20 cellular contexts compared by ENCODE assay signal in the genomic region with DNA sequence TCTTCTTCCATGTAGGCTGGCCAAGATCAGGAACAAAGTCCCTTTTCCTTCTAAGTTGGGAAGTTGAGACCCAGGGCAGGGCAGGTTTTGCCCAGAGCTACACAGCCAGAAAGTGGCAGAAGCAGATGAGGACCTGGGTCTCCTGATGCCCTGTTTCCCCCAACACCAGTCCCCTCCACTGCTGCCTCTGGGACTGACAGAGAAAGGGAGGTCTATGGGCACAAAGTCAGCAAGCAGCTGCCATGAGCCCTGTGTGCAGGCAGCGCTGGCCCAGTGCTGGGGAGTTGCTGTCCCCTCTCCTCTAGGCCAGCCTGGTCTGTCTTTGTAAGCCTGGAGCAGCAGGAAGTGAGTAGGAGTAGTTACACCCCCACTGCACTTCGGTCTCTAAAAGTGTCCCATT. TPM values are rescaled to one million over a fixed set of nuclear protein-coding genes. Genes with fewer than 3 reads are reported as not detected.
"Had no signal": no experiment of that assay in that cellular context is flagged by ENCODE, and none has a peak within 500 bp of the region (broad histone marks: within the 10 kb centered on the region; RNA-seq: fewer than 3 reads in every experiment).

No MANE protein-coding gene starts in this region.

- H3K27ac Mint-ChIP-seq: dendritic cell treated with granulocyte-macrophage colony-stimulating factor and Interleukin-4, amounts not matched to agents 40 ng/mL and 50 ng/mL, for 4 days; nephron; stimulated activated effector memory CD8-positive, alpha-beta T cell treated with anti-CD3 and anti-CD28 coated beads, Interleukin-12 subunit alpha, Interleukin-12 subunit beta, amount 100 ng/mL, for 72 hours had no signal

- H3K36me3 ChIP-seq: neutrophil, transverse colon had no signal

- H3K27ac ChIP-seq: foreskin keratinocyte, hepatocyte, neutrophil, transverse colon had no signal

- H3K4me3 Mint-ChIP-seq: dendritic cell treated with granulocyte-macrophage colony-stimulating factor and Interleukin-4, amounts not matched to agents 40 ng/mL and 50 ng/mL, for 4 days; naive B cell; nephron; stimulated activated effector memory CD8-positive, alpha-beta T cell treated with anti-CD3 and anti-CD28 coated beads, Interleukin-12 subunit alpha, Interleukin-12 subunit beta, amount 100 ng/mL, for 72 hours had no signal

- H3K4me1 ChIP-seq: foreskin keratinocyte, transverse colon had no signal

- H3K4me3 ChIP-seq: hepatocyte, lung, transverse colon had no signal

- H3K9me3 ChIP-seq: neutrophil, transverse colon had no signal

- H3K9me3 Mint-ChIP-seq: dendritic cell treated with granulocyte-macrophage colony-stimulating factor and Interleukin-4, amounts not matched to agents 40 ng/mL and 50 ng/mL, for 4 days; nephron; stimulated activated effector memory CD8-positive, alpha-beta T cell treated with anti-CD3 and anti-CD28 coated beads, Interleukin-12 subunit alpha, Interleukin-12 subunit beta, amount 100 ng/mL, for 72 hours had no signal

- H3K27me3 ChIP-seq: foreskin keratinocyte, hepatocyte, neutrophil, transverse colon had no signal

- DNase-seq: erythroblast; foreskin keratinocyte; kidney; left cardiac atrium; left ventricle myocardium superior; mesenchymal stem cell; naive B cell; posterior cingulate gyrus; right cardiac atrium; stimulated activated CD4-positive, alpha-beta T cell treated with anti-CD3 and anti-CD28 coated beads, Interleukin-4, amount 100 ng/mL, for 1 hour; stimulated activated CD8-positive, alpha-beta memory T cell treated with anti-CD3 and anti-CD28 coated beads, Interleukin-4, amount 100 ng/mL, for 48 hours; stimulated activated naive CD8-positive, alpha-beta T cell treated with anti-CD3 and anti-CD28 coated beads, Interleukin-15, Interleukin-2, amounts not matched to agents 100 U/mL and 50 U/mL, for 24 hours; transverse colon had no signal

- H3K36me3 Mint-ChIP-seq: naive B cell; stimulated activated effector memory CD8-positive, alpha-beta T cell treated with anti-CD3 and anti-CD28 coated beads, Interleukin-12 subunit alpha, Interleukin-12 subunit beta, amount 100 ng/mL, for 72 hours had no signal

- H3K4me1 Mint-ChIP-seq: naive B cell; stimulated activated effector memory CD8-positive, alpha-beta T cell treated with anti-CD3 and anti-CD28 coated beads, Interleukin-12 subunit alpha, Interleukin-12 subunit beta, amount 100 ng/mL, for 72 hours had no signal

RNA-seq across cellular contexts. Expression of a gene that starts 46.9 kb away (rescaled TPM):
- total RNA-seq: endothelial cell of umbilical vein had no signal
